In genomic region chr2:217105733-217106649, GRCh38 we compare ENCODE assay signal across 7 cellular contexts.
DNase-seq lines count a peak whose midpoint lies in the region; ATAC-seq, FAIRE-seq and TF ChIP-seq lines count a peak whose summit lies in the region.

No MANE protein-coding gene starts in this region.

- TF ChIP-seq CTCF in gastrocnemius medialis (IDR thresholded peaks at IDR 0.05 in 4 of 5, conservative IDR thresholded peaks at IDR 0.05 in 1 of 5) (no peak), mesothelial cell of epicardium (IDR thresholded peaks at IDR 0.05; ENCODE audit: unreplicated experiment) (no peak)

- H3K36me3 Mint-ChIP-seq in mesothelial cell of epicardium = no peaks in the 10 kb centered on the region

- no peak overlapping the region for H3K27ac Mint-ChIP-seq in mesothelial cell of epicardium

- ATAC-seq in esophagus mucosa = peak; percentile 96
- ATAC-seq in gastrocnemius medialis = peak; percentile 24 to 47
- ATAC-seq in GM18868 (IDR thresholded peaks at IDR 0.05; ENCODE audit: unreplicated experiment) = no peak

- no peak overlapping the region for H3K4me3 Mint-ChIP-seq in mesothelial cell of epicardium

- no peaks in the 10 kb centered on the region for H3K4me1 Mint-ChIP-seq in mesothelial cell of epicardium

- TF ChIP-seq POLR2A in H54 (IDR thresholded peaks at IDR 0.05; ENCODE audit: low read depth, low read length) (no peak), gastrocnemius medialis (IDR thresholded peaks at IDR 0.05) (no peak)

- peak; percentile 41 for DNase-seq in H54 (ENCODE audit: insufficient read length, low spot score)
- peak; percentile 46 to 50 for DNase-seq in SJCRH30
- DNase-seq in gastrocnemius medialis = no peak
- DNase-seq in mesothelial cell of epicardium (ENCODE audit: low spot score in 2 of 2, unreplicated experiment in 2 of 2) = no peak
- DNase-seq in NCI-H1048 (lab: John Stamatoyannopoulos, UW) = no peak

- H3K9me3 Mint-ChIP-seq in mesothelial cell of epicardium = peaks cover 5% of the 10 kb centered on the region

- H3K4me3 ChIP-seq in SJCRH30 = no peak overlapping the region
- H3K4me3 ChIP-seq in gastrocnemius medialis = no peak overlapping the region

- in situ Hi-C loops in gastrocnemius medialis (cut with MboI; ENCODE audit: low sequenced_read_pairs in 4 of 4) = no loop called here

- H3K27ac ChIP-seq in SJCRH30 (peak overlapping the region; percentile 51), gastrocnemius medialis (no peak overlapping the region)

- H3K27me3 ChIP-seq in SJCRH30 (no peaks in the 10 kb centered on the region), gastrocnemius medialis (no peaks in the 10 kb centered on the region)

- peak; percentile 95 for FAIRE-seq in H54 (lab: Jason Lieb, UNC)

- H3K4me1 ChIP-seq in SJCRH30 = peaks cover 13% of the 10 kb centered on the region
- H3K4me1 ChIP-seq in gastrocnemius medialis = peaks cover 0 to 11% of the 10 kb centered on the region in 2 donors

- intact Hi-C loops in gastrocnemius medialis (cut with DNase I; ENCODE audit: low total_unique reads) = no loop called here

- H3K36me3 ChIP-seq in SJCRH30 = no peaks in the 10 kb centered on the region
- H3K36me3 ChIP-seq in gastrocnemius medialis = no peaks in the 10 kb centered on the region

- no peaks in the 10 kb centered on the region for H3K9me3 ChIP-seq in SJCRH30 (replicated peaks)
- H3K9me3 ChIP-seq in gastrocnemius medialis = no peaks in the 10 kb centered on the region

- no peaks in the 10 kb centered on the region for H3K27me3 Mint-ChIP-seq in mesothelial cell of epicardium (ENCODE audit: low read depth)

Comparison
In these comparisons a context has a peak if more than half of its experiments do, and no peak if none do; other contexts are left out.
1. DNase-seq: peak in H54 (single experiment) and SJCRH30 (2 of 2); none in gastrocnemius medialis (0 of 2), mesothelial cell of epicardium (0 of 2) and NCI-H1048 (single experiment).